In genomic region chr19:38360839-38361631, GRCh38 we compare ENCODE assay signal across 6 cellular contexts. TPM values are rescaled to one million over a fixed set of nuclear protein-coding genes. Genes with fewer than 3 reads are reported as not detected.
DNase-seq lines count a peak whose midpoint lies in the region; ATAC-seq, FAIRE-seq and TF ChIP-seq lines count a peak whose summit lies in the region.

No MANE protein-coding gene starts in this region.

- H2AFZ ChIP-seq in MM.1S (ENCODE audit: low read length) (peak overlapping the region; percentile 38; the same call in 1 of the 2 replicates), H1 (ENCODE audit: low read length) (no peak overlapping the region; the same call in 1 of the 2 replicates)

- no peak for DNase-seq in MM.1S
- DNase-seq in H1 (ENCODE audit: low read depth in 1 of 2, low spot score in 2 of 2), result no peak
- no peak for DNase-seq in gastrocnemius medialis
- DNase-seq in superior temporal gyrus (ENCODE audit: extremely low spot score), result no peak
- no peak for DNase-seq in RCC 7860 (ENCODE audit: low spot score)
- no peak for DNase-seq in A172 (ENCODE audit: low spot score)

- H2BK15ac ChIP-seq in H1 (ENCODE audit: low read length), result peak overlapping the region; percentile 88; the same call in 1 of the 2 replicates

- H3K4me3 ChIP-seq in MM.1S (ENCODE audit: low read length), result peak overlapping the region; percentile 56; the same call in 1 of the 2 replicates
- H3K4me3 ChIP-seq in H1 (ENCODE audit: extremely low read depth in 1 of 4, insufficient read depth in 2 of 4, low read depth in 3 of 4, low read length in 4 of 4), result peak overlapping the region; percentile 57 to 65 (median 62)
- H3K4me3 ChIP-seq in gastrocnemius medialis, result peak overlapping the region; percentile 45 to 71 (median 70)

- no peak overlapping the region for H3K27ac ChIP-seq in MM.1S (ENCODE audit: low read length)
- no peak overlapping the region for H3K27ac ChIP-seq in H1 (ENCODE audit: low read depth, low read length)
- H3K27ac ChIP-seq in gastrocnemius medialis, result peak overlapping the region in 1 of 4 donors; percentile 18

- TF ChIP-seq RAD21 in H1 (IDR thresholded peaks at IDR 0.05 in 1 of 2, conservative IDR thresholded peaks at IDR 0.05 in 1 of 2; ENCODE audit: low read depth in 2 of 2, low read length in 2 of 2), result no peak

- H3K4me1 ChIP-seq in MM.1S (ENCODE audit: low read length) (no peaks in the 10 kb centered on the region), H1 (replicated peaks in 1 of 4; ENCODE audit: control insufficient read depth in 3 of 4, insufficient read depth in 4 of 4, low read length in 3 of 4) (peaks cover 0 to 5% (median 2%) of the 10 kb centered on the region in 4 experiments; a peak in 3 of 7 replicates), gastrocnemius medialis (peaks cover 5 to 14% of the 10 kb centered on the region in 2 donors)

- H2BK120ac ChIP-seq in H1 (replicated peaks; ENCODE audit: low read depth, low read length), result no peak overlapping the region

- no peaks in the 10 kb centered on the region for H3F3A ChIP-seq in MM.1S (ENCODE audit: insufficient read depth, low read length)

- no peak overlapping the region for H3K56ac ChIP-seq in H1 (replicated peaks; ENCODE audit: insufficient read length, low read depth, low read length)

- no peak overlapping the region for H3K4ac ChIP-seq in H1 (replicated peaks; ENCODE audit: insufficient read length, low read depth, low read length)

- H3K27me3 ChIP-seq in MM.1S (replicated peaks; ENCODE audit: insufficient read depth, low read length), result peaks cover 59% of the 10 kb centered on the region
- H3K27me3 ChIP-seq in H1 (replicated peaks in 1 of 4; ENCODE audit: control insufficient read depth in 3 of 4, extremely low read depth in 1 of 4, insufficient read depth in 3 of 4, low read length in 3 of 4), result peaks cover 4 to 25% (median 19%) of the 10 kb centered on the region in 4 experiments
- peaks cover 21 to 31% (median 25%) of the 10 kb centered on the region in 3 donors for H3K27me3 ChIP-seq in gastrocnemius medialis

- H4K20me1 ChIP-seq in MM.1S (ENCODE audit: insufficient read depth, low read length) (no peaks in the 10 kb centered on the region), H1 (replicated peaks in 1 of 2; ENCODE audit: control insufficient read depth in 1 of 2, insufficient read depth in 2 of 2, low read length in 2 of 2) (peaks cover 0 to 2% of the 10 kb centered on the region in 2 experiments)

- H3K23ac ChIP-seq in H1 (ENCODE audit: insufficient read length), result no peak overlapping the region

- H3K79me2 ChIP-seq in MM.1S (ENCODE audit: low read length) (no peaks in the 10 kb centered on the region), H1 (ENCODE audit: control insufficient read depth in 1 of 2, insufficient read depth in 2 of 2, low read length in 2 of 2) (no peaks in the 10 kb centered on the region)

- H2AK5ac ChIP-seq in H1 (ENCODE audit: low read depth, low read length), result peak overlapping the region; percentile 95; the same call in 1 of the 2 replicates

- H3K36me3 ChIP-seq in MM.1S (replicated peaks; ENCODE audit: insufficient read depth, low read length) (no peaks in the 10 kb centered on the region), H1 (ENCODE audit: control insufficient read depth in 2 of 4, insufficient read depth in 4 of 4, low read length in 3 of 4) (no peaks in the 10 kb centered on the region), gastrocnemius medialis (no peaks in the 10 kb centered on the region)

- no peak for TF ChIP-seq EP300 in H1 (IDR thresholded peaks at IDR 0.05; ENCODE audit: borderline replicate concordance in 1 of 2, low read depth in 2 of 2, low read length in 2 of 2)

- no peak overlapping the region; the same call in 1 of the 2 replicates for H2BK5ac ChIP-seq in H1 (ENCODE audit: low read depth, low read length)

- H3K9me2 ChIP-seq in MM.1S (replicated peaks; ENCODE audit: insufficient read depth, low read length), result no peaks in the 10 kb centered on the region

- TF ChIP-seq CTCF in MM.1S (IDR thresholded peaks at IDR 0.05; ENCODE audit: low read length), result no peak
- no peak for TF ChIP-seq CTCF in H1 (IDR thresholded peaks at IDR 0.05; ENCODE audit: control extremely low read depth in 1 of 3, insufficient read depth in 1 of 3, low read depth in 1 of 3, low read length in 3 of 3)
- TF ChIP-seq CTCF in gastrocnemius medialis (IDR thresholded peaks at IDR 0.05 in 4 of 5, conservative IDR thresholded peaks at IDR 0.05 in 1 of 5), result no peak

- H3K4me2 ChIP-seq in MM.1S (ENCODE audit: low read depth, low read length) (peak overlapping the region; percentile 52; the same call in 1 of the 2 replicates), H1 (ENCODE audit: insufficient read depth in 1 of 2, low read depth in 2 of 2, low read length in 2 of 2) (peak overlapping the region; percentile 71 to 76)

- H4K8ac ChIP-seq in H1 (ENCODE audit: extremely low read depth, insufficient read depth, low read length), result no peak overlapping the region

- WGBS in H1 (ENCODE audit: extremely low coverage in 1 of 2, insufficient coverage in 1 of 2, insufficient read length in 1 of 2, insufficient replicate concordance in 2 of 2, low coverage in 1 of 2, low lambda C conversion rate in 2 of 2, missing lambda C conversion rate in 1 of 2), 2 experiments, result 32% methylated on average over 23 of the region's 23 CpGs; no CpG with 5 or more reads in 1 of the 2 experiments

- TF ChIP-seq POLR2A in H1 (IDR thresholded peaks at IDR 0.05; ENCODE audit: control extremely low read depth in 1 of 2, low read depth in 2 of 2, low read length in 2 of 2) (no peak), gastrocnemius medialis (IDR thresholded peaks at IDR 0.05) (no peak)

- in situ Hi-C loops in gastrocnemius medialis (cut with MboI; ENCODE audit: low sequenced_read_pairs in 4 of 4), result no loop called here

- H3K18ac ChIP-seq in H1 (ENCODE audit: extremely low read depth, low read length), result peak overlapping the region; percentile 19

- no peaks in the 10 kb centered on the region for H3K9me3 ChIP-seq in MM.1S (replicated peaks; ENCODE audit: insufficient read depth, low read length)
- H3K9me3 ChIP-seq in H1 (ENCODE audit: insufficient read depth in 2 of 2, low read depth in 1 of 2, low read length in 1 of 2), result peaks cover 3 to 9% of the 10 kb centered on the region in 2 experiments; a peak in 2 of 4 replicates
- H3K9me3 ChIP-seq in gastrocnemius medialis, result no peaks in the 10 kb centered on the region

- ATAC-seq in gastrocnemius medialis, result no peak

- H2BK20ac ChIP-seq in H1 (ENCODE audit: low read length), result no peak overlapping the region

- H3K23me2 ChIP-seq in H1 (ENCODE audit: low read depth, low read length), result peaks cover 8% of the 10 kb centered on the region; the same call in 1 of the 2 replicates

- no peak overlapping the region for H4K5ac ChIP-seq in H1 (ENCODE audit: insufficient read length, low read depth, low read length)

- H4K91ac ChIP-seq in H1 (replicated peaks; ENCODE audit: insufficient read length, low read length), result no peak overlapping the region

- POLR2A ChIA-PET in H1 (lab: Charles Lee; ENCODE audit: partially characterized antibody), result interaction anchor here (0.9 to 2.8 kb wide), 6 partner anchors 9 to 34 kb away, joined by 3 to 9 read pairs (median 4); partner anchors contain the start of gene PSMD8

- CTCF ChIA-PET in H1 (lab: Charles Lee; ENCODE audit: partially characterized antibody), result interaction anchor here (0.7 to 2.8 kb wide), 9 partner anchors 9 to 219 kb away, joined by 3 to 14 read pairs (median 3); partner anchors contain the start of genes C19orf33, GGN and PSMD8

- peak overlapping the region; percentile 68; the same call in 1 of the 2 replicates for H2BK12ac ChIP-seq in H1 (ENCODE audit: low read depth, low read length)

- H3K14ac ChIP-seq in H1 (ENCODE audit: insufficient read length), result no peak overlapping the region

- H3K9ac ChIP-seq in MM.1S (ENCODE audit: low read length), result no peak overlapping the region
- H3K9ac ChIP-seq in H1 (replicated peaks in 1 of 4; ENCODE audit: extremely low read depth in 1 of 4, low read depth in 3 of 4, low read length in 3 of 4), result peak overlapping the region in 1 of 4 experiments; percentile 25; a peak in 2 of 7 replicates

- intact Hi-C loops in gastrocnemius medialis (cut with DNase I; ENCODE audit: low total_unique reads), result no loop called here

- no peaks in the 10 kb centered on the region for H3K79me1 ChIP-seq in H1 (ENCODE audit: low read depth, low read length)

- FAIRE-seq in H1 (lab: Jason Lieb, UNC), result no peak
- no peak for FAIRE-seq in RCC 7860 (lab: Jason Lieb, UNC)

RNA-seq across cellular contexts. Expression of gene PSMD8, which starts 13.3 kb away (rescaled TPM):
- 170 and 183 TPM in 2 replicates for total RNA-seq in H1 (2021; fragmentation: NEBNext Ultra II Directional; extraction: Animal tissue kit (Norgen Biotek cat#: 25700))
- 410 and 486 TPM in 2 replicates for polyA plus RNA-seq in H1 (2011; rRNA removed)
- polyA plus RNA-seq in H1 (2011; cell fraction: cytosol; rRNA removed), result 380 TPM
- 266 TPM for polyA plus RNA-seq in H1 (2011; cell fraction: nucleus; rRNA removed)
- polyA plus RNA-seq in H1 (2012, experiment 1 of 2), result 152 to 242 TPM (median 222 TPM) in 4 replicates
- polyA plus RNA-seq in H1 (2012, experiment 2 of 2), result 239 TPM
- polyA plus RNA-seq in H1 (2013, experiment 1 of 2), result 138 TPM
- polyA plus RNA-seq in H1 (2013, experiment 2 of 2), result 143 TPM
- 235 and 279 TPM in 2 replicates for polyA minus RNA-seq in H1 (2011; rRNA and poly(A)+ RNA removed)
- 103 TPM for polyA minus RNA-seq in H1 (2011; cell fraction: cytosol; rRNA and poly(A)+ RNA removed)
- polyA minus RNA-seq in H1 (2011; cell fraction: nucleus; rRNA and poly(A)+ RNA removed), result 69.3 TPM
- 1,000 to 10,000 TPM in 3 of 4 donors, 100 to 1,000 TPM in 1; 819 to 1,400 (median 1,309) TPM for total RNA-seq in gastrocnemius medialis
- total RNA-seq in A172 (2014; rRNA removed; shearing (Covaris generic)), result 447 and 579 TPM in 2 replicates

RNA-seq across cellular contexts. Expression of gene CATSPERG, which starts 25.4 kb away (rescaled TPM):
- 2.8 and 3.1 TPM in 2 replicates for total RNA-seq in H1 (2021; fragmentation: NEBNext Ultra II Directional; extraction: Animal tissue kit (Norgen Biotek cat#: 25700))
- 1.4 and 2.6 TPM in 2 replicates for polyA plus RNA-seq in H1 (2011; rRNA removed)
- polyA plus RNA-seq in H1 (2011; cell fraction: cytosol; rRNA removed), result 1.9 TPM
- polyA plus RNA-seq in H1 (2011; cell fraction: nucleus; rRNA removed), result 5.8 TPM
- 0.83 to 2.1 TPM (median 1.4 TPM) in 4 replicates for polyA plus RNA-seq in H1 (2012, experiment 1 of 2)
- 0.98 TPM for polyA plus RNA-seq in H1 (2012, experiment 2 of 2)
- polyA plus RNA-seq in H1 (2013, experiment 1 of 2), result 0.79 TPM
- polyA plus RNA-seq in H1 (2013, experiment 2 of 2), result 0.68 TPM
- polyA minus RNA-seq in H1 (2011; rRNA and poly(A)+ RNA removed), result 3.8 and 4.3 TPM in 2 replicates
- 1.5 TPM for polyA minus RNA-seq in H1 (2011; cell fraction: cytosol; rRNA and poly(A)+ RNA removed)
- 8.6 TPM for polyA minus RNA-seq in H1 (2011; cell fraction: nucleus; rRNA and poly(A)+ RNA removed)
- 1 to 10 TPM in 3 of 4 donors, under 1 TPM in 1; 0.72 to 4.9 (median 1.7) TPM for total RNA-seq in gastrocnemius medialis
- 1.5 TPM in 2 replicates for total RNA-seq in A172 (2014; rRNA removed; shearing (Covaris generic))

RNA-seq across cellular contexts. Expression of gene GGN, which starts 26.8 kb away (rescaled TPM):
- 1.2 and 2.7 TPM in 2 replicates for total RNA-seq in H1 (2021; fragmentation: NEBNext Ultra II Directional; extraction: Animal tissue kit (Norgen Biotek cat#: 25700))
- 0.47 and 0.69 TPM in 2 replicates for polyA plus RNA-seq in H1 (2011; rRNA removed)
- 0.44 TPM for polyA plus RNA-seq in H1 (2011; cell fraction: cytosol; rRNA removed)
- 1.5 TPM for polyA plus RNA-seq in H1 (2011; cell fraction: nucleus; rRNA removed)
- polyA plus RNA-seq in H1 (2012, experiment 1 of 2), result 0.79 to 1.6 TPM (median 1.0 TPM) in 4 replicates
- polyA plus RNA-seq in H1 (2012, experiment 2 of 2), result 0.25 TPM
- 1.4 TPM for polyA plus RNA-seq in H1 (2013, experiment 1 of 2)
- 0.77 TPM for polyA plus RNA-seq in H1 (2013, experiment 2 of 2)
- polyA minus RNA-seq in H1 (2011; rRNA and poly(A)+ RNA removed), result 0.06 TPM in 1 of 2 replicates, not detected in the other
- not detected for polyA minus RNA-seq in H1 (2011; cell fraction: cytosol; rRNA and poly(A)+ RNA removed)
- 1.00 TPM for polyA minus RNA-seq in H1 (2011; cell fraction: nucleus; rRNA and poly(A)+ RNA removed)
- total RNA-seq in gastrocnemius medialis, result under 1 TPM in 1 of 4 donors, not detected in 3; 0.13 TPM
- 0.19 and 2.3 TPM in 2 replicates for total RNA-seq in A172 (2014; rRNA removed; shearing (Covaris generic))

RNA-seq across cellular contexts. Expression of gene SPRED3, which starts 27.5 kb away (rescaled TPM):
- total RNA-seq in H1 (2021; fragmentation: NEBNext Ultra II Directional; extraction: Animal tissue kit (Norgen Biotek cat#: 25700)), result 7.1 and 8.1 TPM in 2 replicates
- polyA plus RNA-seq in H1 (2011; rRNA removed), result 10.3 and 13.5 TPM in 2 replicates
- 9.5 TPM for polyA plus RNA-seq in H1 (2011; cell fraction: cytosol; rRNA removed)
- polyA plus RNA-seq in H1 (2011; cell fraction: nucleus; rRNA removed), result 28.3 TPM
- 8.0 to 11.4 TPM (median 9.0 TPM) in 4 replicates for polyA plus RNA-seq in H1 (2012, experiment 1 of 2)
- polyA plus RNA-seq in H1 (2012, experiment 2 of 2), result 4.8 TPM
- 6.6 TPM for polyA plus RNA-seq in H1 (2013, experiment 1 of 2)
- polyA plus RNA-seq in H1 (2013, experiment 2 of 2), result 6.1 TPM
- polyA minus RNA-seq in H1 (2011; rRNA and poly(A)+ RNA removed), result 3.8 and 5.4 TPM in 2 replicates
- 3.0 TPM for polyA minus RNA-seq in H1 (2011; cell fraction: cytosol; rRNA and poly(A)+ RNA removed)
- polyA minus RNA-seq in H1 (2011; cell fraction: nucleus; rRNA and poly(A)+ RNA removed), result 16.1 TPM
- total RNA-seq in gastrocnemius medialis, result 1 to 10 TPM in 1 of 4 donors, under 1 TPM in 3; 0.05 to 2.6 (median 0.15) TPM
- total RNA-seq in A172 (2014; rRNA removed; shearing (Covaris generic)), result 2.4 and 2.8 TPM in 2 replicates

RNA-seq across cellular contexts. Expression of gene KCNK6, which starts 41.4 kb away (rescaled TPM):
- total RNA-seq in H1 (2021; fragmentation: NEBNext Ultra II Directional; extraction: Animal tissue kit (Norgen Biotek cat#: 25700)), result 13.3 and 14.1 TPM in 2 replicates
- polyA plus RNA-seq in H1 (2011; rRNA removed), result 10.6 TPM in 2 replicates
- polyA plus RNA-seq in H1 (2011; cell fraction: cytosol; rRNA removed), result 10.2 TPM
- 16.6 TPM for polyA plus RNA-seq in H1 (2011; cell fraction: nucleus; rRNA removed)
- polyA plus RNA-seq in H1 (2012, experiment 1 of 2), result 12.4 to 15.5 TPM (median 13.6 TPM) in 4 replicates
- 6.3 TPM for polyA plus RNA-seq in H1 (2012, experiment 2 of 2)
- 17.4 TPM for polyA plus RNA-seq in H1 (2013, experiment 1 of 2)
- 18.2 TPM for polyA plus RNA-seq in H1 (2013, experiment 2 of 2)
- polyA minus RNA-seq in H1 (2011; rRNA and poly(A)+ RNA removed), result 7.4 and 8.1 TPM in 2 replicates
- 6.5 TPM for polyA minus RNA-seq in H1 (2011; cell fraction: cytosol; rRNA and poly(A)+ RNA removed)
- polyA minus RNA-seq in H1 (2011; cell fraction: nucleus; rRNA and poly(A)+ RNA removed), result 11.0 TPM
- total RNA-seq in gastrocnemius medialis, result under 1 TPM; 0.15 to 0.90 (median 0.41) TPM
- 0.17 and 0.57 TPM in 2 replicates for total RNA-seq in A172 (2014; rRNA removed; shearing (Covaris generic))
